In the genomic region with DNA sequence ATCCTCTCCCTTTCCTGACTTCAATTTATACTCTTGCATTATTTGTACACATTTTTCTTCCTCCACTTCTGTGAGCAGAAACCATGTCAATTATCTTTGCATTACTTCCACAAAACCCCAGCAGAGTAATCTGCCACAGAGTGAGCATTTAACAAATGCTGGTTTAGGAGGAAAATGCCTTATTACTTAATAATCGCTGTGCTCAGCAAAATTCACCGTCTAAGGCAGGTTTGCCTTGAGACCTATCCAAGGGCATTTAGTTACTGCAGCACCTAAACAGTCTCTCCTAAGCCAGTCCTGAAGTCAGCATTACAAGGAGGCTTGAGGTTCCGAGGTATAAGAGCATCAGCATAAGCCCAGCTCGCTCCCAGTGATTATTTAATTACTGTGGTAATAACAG, we compare ENCODE assay signal across 2 cellular contexts.
TF ChIP-seq lines count a peak whose summit lies in the region.

No MANE protein-coding gene starts in this region.

TF ChIP-seq in HepG2, 621 proteins besides CTCF, POLR2A, EP300 and RAD21:
- TF ChIP-seq MAFF (IDR thresholded peaks at IDR 0.05; ENCODE audit: low read depth, low read length), result peak; percentile 97
- TF ChIP-seq ZNF776 (CRISPR knock-in tag; IDR thresholded peaks at IDR 0.05), result no peak
- TF ChIP-seq MEIS2 (CRISPR knock-in tag; IDR thresholded peaks at IDR 0.05), result no peak
- TF ChIP-seq, protein P1, sequence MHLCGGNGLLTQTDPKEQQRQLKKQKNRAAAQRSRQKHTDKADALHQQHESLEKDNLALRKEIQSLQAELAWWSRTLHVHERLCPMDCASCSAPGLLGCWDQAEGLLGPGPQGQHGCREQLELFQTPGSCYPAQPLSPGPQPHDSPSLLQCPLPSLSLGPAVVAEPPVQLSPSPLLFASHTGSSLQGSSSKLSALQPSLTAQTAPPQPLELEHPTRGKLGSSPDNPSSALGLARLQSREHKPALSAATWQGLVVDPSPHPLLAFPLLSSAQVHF (CRISPR knock-in tag; IDR thresholded peaks at IDR 0.05), result no peak
- TF ChIP-seq ZNF772 (CRISPR knock-in tag; IDR thresholded peaks at IDR 0.05), result no peak
- TF ChIP-seq MAFK (conservative IDR thresholded peaks at IDR 0.05 in 1 of 2, IDR thresholded peaks at IDR 0.05 in 1 of 2; ENCODE audit: low read length in 2 of 2), result peak; percentile 97 to 98
- TF ChIP-seq CSRNP1 (CRISPR knock-in tag; IDR thresholded peaks at IDR 0.05), result no peak

TF ChIP-seq in neural cell, 6 proteins besides CTCF, POLR2A, EP300 and RAD21:
- TF ChIP-seq POLR2AphosphoS5 (IDR thresholded peaks at IDR 0.05) (no peak), MXI1 (conservative IDR thresholded peaks at IDR 0.05; ENCODE audit: poor library complexity, severe bottlenecking) (no peak), EZH2 (IDR thresholded peaks at IDR 0.05; ENCODE audit: borderline replicate concordance, insufficient read depth, low read length, poor library complexity, severe bottlenecking) (no peak), TAF1 (IDR thresholded peaks at IDR 0.05; ENCODE audit: low read depth) (no peak), SMC3 (conservative IDR thresholded peaks at IDR 0.05; ENCODE audit: poor library complexity) (no peak)
- TF ChIP-seq, protein P2, sequence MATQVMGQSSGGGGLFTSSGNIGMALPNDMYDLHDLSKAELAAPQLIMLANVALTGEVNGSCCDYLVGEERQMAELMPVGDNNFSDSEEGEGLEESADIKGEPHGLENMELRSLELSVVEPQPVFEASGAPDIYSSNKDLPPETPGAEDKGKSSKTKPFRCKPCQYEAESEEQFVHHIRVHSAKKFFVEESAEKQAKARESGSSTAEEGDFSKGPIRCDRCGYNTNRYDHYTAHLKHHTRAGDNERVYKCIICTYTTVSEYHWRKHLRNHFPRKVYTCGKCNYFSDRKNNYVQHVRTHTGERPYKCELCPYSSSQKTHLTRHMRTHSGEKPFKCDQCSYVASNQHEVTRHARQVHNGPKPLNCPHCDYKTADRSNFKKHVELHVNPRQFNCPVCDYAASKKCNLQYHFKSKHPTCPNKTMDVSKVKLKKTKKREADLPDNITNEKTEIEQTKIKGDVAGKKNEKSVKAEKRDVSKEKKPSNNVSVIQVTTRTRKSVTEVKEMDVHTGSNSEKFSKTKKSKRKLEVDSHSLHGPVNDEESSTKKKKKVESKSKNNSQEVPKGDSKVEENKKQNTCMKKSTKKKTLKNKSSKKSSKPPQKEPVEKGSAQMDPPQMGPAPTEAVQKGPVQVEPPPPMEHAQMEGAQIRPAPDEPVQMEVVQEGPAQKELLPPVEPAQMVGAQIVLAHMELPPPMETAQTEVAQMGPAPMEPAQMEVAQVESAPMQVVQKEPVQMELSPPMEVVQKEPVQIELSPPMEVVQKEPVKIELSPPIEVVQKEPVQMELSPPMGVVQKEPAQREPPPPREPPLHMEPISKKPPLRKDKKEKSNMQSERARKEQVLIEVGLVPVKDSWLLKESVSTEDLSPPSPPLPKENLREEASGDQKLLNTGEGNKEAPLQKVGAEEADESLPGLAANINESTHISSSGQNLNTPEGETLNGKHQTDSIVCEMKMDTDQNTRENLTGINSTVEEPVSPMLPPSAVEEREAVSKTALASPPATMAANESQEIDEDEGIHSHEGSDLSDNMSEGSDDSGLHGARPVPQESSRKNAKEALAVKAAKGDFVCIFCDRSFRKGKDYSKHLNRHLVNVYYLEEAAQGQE (IDR thresholded peaks at IDR 0.05; ENCODE audit: borderline replicate concordance), result no peak
